ENCODE assay signal across 1 cellular context in genomic region chr3:30661107-30661873, GRCh38.
TF ChIP-seq lines count a peak whose summit lies in the region.

No MANE protein-coding gene starts in this region.

TF ChIP-seq in IMR-90, 13 proteins besides CTCF, POLR2A, EP300 and RAD21 (continued from another document):
- no peak for TF ChIP-seq USF2 (IDR thresholded peaks at IDR 0.05; ENCODE audit: low read depth, low read length)
- TF ChIP-seq RCOR1 (IDR thresholded peaks at IDR 0.05; ENCODE audit: insufficient replicate concordance, low read length): no peak
- TF ChIP-seq SMC3 (IDR thresholded peaks at IDR 0.05; ENCODE audit: low read depth, low read length): no peak
- no peak for TF ChIP-seq FOS (IDR thresholded peaks at IDR 0.05; ENCODE audit: low read depth, low read length)
- no peak for TF ChIP-seq MXI1 (IDR thresholded peaks at IDR 0.05; ENCODE audit: borderline replicate concordance, low read depth, low read length)
- no peak for TF ChIP-seq CHD1 (IDR thresholded peaks at IDR 0.05; ENCODE audit: low read depth, low read length)
- TF ChIP-seq NFE2L2 (IDR thresholded peaks at IDR 0.05; ENCODE audit: low read depth, low read length): no peak
TF ChIP-seq in IMR-90: peak in this region for 0.
